ENCODE assay signal across 1 cellular context in genomic region chr17:78600181-78600651, GRCh38.
A peak's percentile ranks its signal among the peaks of the same experiment; 100 is the strongest.
TF ChIP-seq lines count a peak whose summit lies in the region.

No MANE protein-coding gene starts in this region.

TF ChIP-seq in endothelial cell of umbilical vein, 7 proteins besides CTCF, POLR2A, EP300 and RAD21:
- TF ChIP-seq JUN (IDR thresholded peaks at IDR 0.05; ENCODE audit: borderline replicate concordance, insufficient read depth, insufficient read length, low read depth) (peak; percentile 8), MAX (IDR thresholded peaks at IDR 0.05; ENCODE audit: insufficient read depth, insufficient read length) (no peak), POLR2AphosphoS5 (IDR thresholded peaks at IDR 0.05; ENCODE audit: insufficient read depth, low read depth, low read length) (no peak), FOS (IDR thresholded peaks at IDR 0.05; ENCODE audit: borderline replicate concordance, insufficient read depth, low read length) (no peak)
